In genomic region chr15:62474021-62474770, GRCh38 we compare ENCODE assay signal across 32 cellular contexts.
DNase-seq lines count a peak whose midpoint lies in the region; ATAC-seq and TF ChIP-seq lines count a peak whose summit lies in the region.
"Had no signal": no experiment of that assay in that cellular context is flagged by ENCODE, and none has a peak within 500 bp of the region (broad histone marks: within the 10 kb centered on the region; RNA-seq: fewer than 3 reads in every experiment).

No MANE protein-coding gene starts in this region.

- H3K4me1 Mint-ChIP-seq in GM23338 (peaks cover 63% of the 10 kb centered on the region), mesothelial cell of epicardium (peaks cover 54% of the 10 kb centered on the region)
- H3K4me1 Mint-ChIP-seq: activated CD4-positive, alpha-beta T cell treated with anti-CD3 and anti-CD28 coated beads, Interleukin-2, amount 10 ng/mL, durations not matched to agents 24 days and 14 days; B cell; naive thymus-derived CD8-positive, alpha-beta T cell had no signal

- H3K9me3 ChIP-seq in subcutaneous abdominal adipose tissue (ENCODE audit: control insufficient read depth in 5 of 5, low read length in 5 of 5) (no peaks in the 10 kb centered on the region), PC-3 (ENCODE audit: low read length) (no peaks in the 10 kb centered on the region)
- H3K9me3 ChIP-seq: heart right ventricle, lower lobe of right lung, SJSA1 had no signal

- no peaks in the 10 kb centered on the region for H3K27me3 Mint-ChIP-seq in GM23338 (ENCODE audit: insufficient read depth, low read depth, poor library complexity)
- H3K27me3 Mint-ChIP-seq in mesothelial cell of epicardium (ENCODE audit: low read depth): no peaks in the 10 kb centered on the region
- H3K27me3 Mint-ChIP-seq: activated CD4-positive, alpha-beta T cell treated with anti-CD3 and anti-CD28 coated beads, Interleukin-2, amount 10 ng/mL, durations not matched to agents 24 days and 14 days; B cell; naive thymus-derived CD8-positive, alpha-beta T cell had no signal

- no peak for ATAC-seq in GM23338
- no peak for ATAC-seq in PC-3
- ATAC-seq: activated naive CD4-positive, alpha-beta T cell treated with anti-CD3 and anti-CD28 coated beads, Interleukin-2, amount 50 U/mL, for 72 hours; CD8-positive, alpha-beta T cell; esophagus mucosa; foreskin keratinocyte; lower lobe of right lung; naive thymus-derived CD8-positive, alpha-beta T cell had no signal

- no peaks in the 10 kb centered on the region for H3K36me3 ChIP-seq in GM23338 (ENCODE audit: insufficient read depth)
- no peaks in the 10 kb centered on the region for H3K36me3 ChIP-seq in subcutaneous abdominal adipose tissue (ENCODE audit: control insufficient read depth in 5 of 5, insufficient read depth in 5 of 5, low read length in 5 of 5)
- H3K36me3 ChIP-seq in PC-3 (ENCODE audit: low read depth, low read length): no peaks in the 10 kb centered on the region
- H3K36me3 ChIP-seq: heart right ventricle, lower lobe of right lung, SJSA1 had no signal

- no peak overlapping the region for H2AFZ ChIP-seq in GM23338
- no peak overlapping the region for H2AFZ ChIP-seq in PC-3 (ENCODE audit: low read length)

- POLR2A ChIA-PET in PC-3 (lab: Charles Lee; ENCODE audit: unreplicated experiment): no interaction called here

- BruUV-seq in PC-3 (replicated peaks; lab: Mats Ljungman, UMichigan): no TSS peak

- no peaks in the 10 kb centered on the region for H3F3A ChIP-seq in GM23338 (replicated peaks; ENCODE audit: low read depth)
- no peaks in the 10 kb centered on the region for H3F3A ChIP-seq in PC-3 (ENCODE audit: low read length, unreplicated experiment)

- CTCF ChIA-PET in PC-3 (lab: Charles Lee): no interaction called here

- H4K20me1 ChIP-seq in GM23338 (replicated peaks; ENCODE audit: insufficient read depth) (no peaks in the 10 kb centered on the region; the same call in 1 of the 2 replicates), PC-3 (ENCODE audit: low read length) (no peaks in the 10 kb centered on the region)

- H3K9me3 Mint-ChIP-seq in GM23338 (no peaks in the 10 kb centered on the region), mesothelial cell of epicardium (no peaks in the 10 kb centered on the region)
- H3K9me3 Mint-ChIP-seq: activated CD4-positive, alpha-beta T cell treated with anti-CD3 and anti-CD28 coated beads, Interleukin-2, amount 10 ng/mL, durations not matched to agents 24 days and 14 days; activated naive CD4-positive, alpha-beta T cell treated with anti-CD3 and anti-CD28 coated beads, Interleukin-2, amount 50 U/mL, for 72 hours; CD8-positive, alpha-beta T cell; naive thymus-derived CD8-positive, alpha-beta T cell had no signal

- H3K9ac ChIP-seq in subcutaneous abdominal adipose tissue (ENCODE audit: low read length in 5 of 5) (no peak overlapping the region), PC-3 (ENCODE audit: low read length) (no peak overlapping the region)

- H3K4me2 ChIP-seq in GM23338 (no peak overlapping the region), PC-3 (ENCODE audit: low read length) (no peak overlapping the region)

- no peak overlapping the region for H3K4me3 ChIP-seq in GM23338
- no peak overlapping the region for H3K4me3 ChIP-seq in subcutaneous abdominal adipose tissue (ENCODE audit: low read depth in 1 of 5, low read length in 5 of 5)
- no peak overlapping the region for H3K4me3 ChIP-seq in PC-3 (ENCODE audit: low read length)
- H3K4me3 ChIP-seq: heart right ventricle, lower lobe of right lung, SJSA1 had no signal

- H3K4me1 ChIP-seq in GM23338 (ENCODE audit: insufficient read depth): peaks cover 33% of the 10 kb centered on the region
- peaks cover 10 to 76% (median 67%) of the 10 kb centered on the region in 5 donors for H3K4me1 ChIP-seq in subcutaneous abdominal adipose tissue (ENCODE audit: control insufficient read depth in 5 of 5, insufficient read depth in 5 of 5, low read length in 5 of 5)
- H3K4me1 ChIP-seq in PC-3 (ENCODE audit: insufficient read depth, low read length): peaks cover 10% of the 10 kb centered on the region; the same call in 1 of the 2 replicates
- H3K4me1 ChIP-seq: foreskin keratinocyte had no signal

- TF ChIP-seq CTCF in GM23338 (conservative IDR thresholded peaks at IDR 0.05; ENCODE audit: low read depth in 2 of 2) (no peak), VCaP (conservative IDR thresholded peaks at IDR 0.05) (no peak), mesothelial cell of epicardium (IDR thresholded peaks at IDR 0.05; ENCODE audit: unreplicated experiment) (no peak), PC-3 (conservative IDR thresholded peaks at IDR 0.05; ENCODE audit: low read depth, low read length) (no peak)

- peak overlapping the region; percentile 89 for H3K27ac Mint-ChIP-seq in GM23338
- H3K27ac Mint-ChIP-seq in mesothelial cell of epicardium: peak overlapping the region; percentile 47
- H3K27ac Mint-ChIP-seq: activated CD4-positive, alpha-beta T cell treated with anti-CD3 and anti-CD28 coated beads, Interleukin-2, amount 10 ng/mL, durations not matched to agents 24 days and 14 days; B cell; CD8-positive, alpha-beta T cell had no signal

- no peaks in the 10 kb centered on the region for H3K27me3 ChIP-seq in GM23338 (ENCODE audit: insufficient read depth)
- H3K27me3 ChIP-seq in subcutaneous abdominal adipose tissue (ENCODE audit: control insufficient read depth in 5 of 5, insufficient read depth in 4 of 5, low read length in 5 of 5): no peaks in the 10 kb centered on the region
- no peaks in the 10 kb centered on the region for H3K27me3 ChIP-seq in PC-3 (ENCODE audit: low read length)
- H3K27me3 ChIP-seq: foreskin keratinocyte, heart right ventricle, SJSA1 had no signal

- H3K36me3 Mint-ChIP-seq in GM23338 (ENCODE audit: low read depth): no peaks in the 10 kb centered on the region
- no peaks in the 10 kb centered on the region for H3K36me3 Mint-ChIP-seq in mesothelial cell of epicardium
- H3K36me3 Mint-ChIP-seq: activated naive CD4-positive, alpha-beta T cell treated with anti-CD3 and anti-CD28 coated beads, Interleukin-2, amount 50 U/mL, for 72 hours; CD8-positive, alpha-beta T cell; naive thymus-derived CD8-positive, alpha-beta T cell had no signal

- H3K79me2 ChIP-seq in GM23338 (replicated peaks; ENCODE audit: insufficient read depth) (peaks cover 12% of the 10 kb centered on the region), PC-3 (ENCODE audit: low read length) (no peaks in the 10 kb centered on the region)

- H3K27ac ChIP-seq in GM23338 (ENCODE audit: low read depth) (0 out of 2 replicates have a peak overlapping the region, but pooled peaks have one; percentile 12), VCaP (0 out of 2 replicates have a peak overlapping the region, but pooled peaks have one; percentile 64), subcutaneous abdominal adipose tissue (ENCODE audit: low read depth, low read length) (peak overlapping the region; percentile 92), PC-3 (ENCODE audit: low read length) (no peak overlapping the region)
- H3K27ac ChIP-seq: foreskin keratinocyte, lower lobe of right lung, SJSA1 had no signal

- H3K9me2 ChIP-seq in GM23338 (ENCODE audit: insufficient read depth) (no peaks in the 10 kb centered on the region), PC-3 (replicated peaks; ENCODE audit: low read length) (no peaks in the 10 kb centered on the region)

- H3K4me3 Mint-ChIP-seq in GM23338 (no peak overlapping the region), mesothelial cell of epicardium (no peak overlapping the region)
- H3K4me3 Mint-ChIP-seq: activated CD4-positive, alpha-beta T cell treated with anti-CD3 and anti-CD28 coated beads, Interleukin-2, amount 10 ng/mL, durations not matched to agents 24 days and 14 days; B cell; CD8-positive, alpha-beta T cell; naive thymus-derived CD8-positive, alpha-beta T cell had no signal

- DNase-seq in GM23338 (ENCODE audit: low spot score): no peak
- no peak for DNase-seq in mesothelial cell of epicardium (ENCODE audit: low spot score in 2 of 2, unreplicated experiment in 2 of 2)
- no peak for DNase-seq in activated CD4-positive, alpha-beta T cell treated with anti-CD3 and anti-CD28 coated beads, Interleukin-2, amount 50 U/mL, for 48 hours
- DNase-seq in NCI-H2227 (lab: John Stamatoyannopoulos, UW; ENCODE audit: unreplicated experiment): no peak
- DNase-seq in NCI-H524 (lab: John Stamatoyannopoulos, UW): no peak
- no peak for DNase-seq in PC-3
- DNase-seq: activated CD4-positive, alpha-beta T cell treated with anti-CD3 and anti-CD28 coated beads, Interleukin-2, amount 10 ng/mL, durations not matched to agents 24 days and 14 days; activated effector memory CD4-positive, alpha-beta T cell treated with Interleukin-2 at 50 U/mL for 16 hours; activated T-cell treated with anti-CD3 and anti-CD28 coated beads, Interleukin-2, amount 50 U/mL, for 1 hour; anterior cingulate cortex; caudate nucleus; CD8-positive, alpha-beta T cell; foreskin keratinocyte; heart right ventricle; Karpas-422; lower lobe of right lung; MV-4-11; naive thymus-derived CD8-positive, alpha-beta T cell; NCI-H1436 treated with DMSO at 0.1 percent for 48 hours; NCI-H2081 treated with DMSO at 0.1 percent for 48 hours; NCI-H345; NCI-H774; occipital lobe; RPMI8226; small intestine; stimulated activated naive CD4-positive, alpha-beta T cell had no signal

- intact Hi-C loops in PC-3 (cut with micrococcal nuclease): no loop called here

TF ChIP-seq in GM23338, 12 proteins besides CTCF, POLR2A, EP300 and RAD21:
- no peak for TF ChIP-seq CREB1 (CRISPR knock-in tag; IDR thresholded peaks at IDR 0.05; ENCODE audit: low read depth)
- 0 out of 2 replicates have a peak, but pooled peaks have one; percentile 36 for TF ChIP-seq ZNF114 (CRISPR knock-in tag; IDR thresholded peaks at IDR 0.05)
